Comparison of ENCODE assay signal across 23 cellular contexts in the genomic region with DNA sequence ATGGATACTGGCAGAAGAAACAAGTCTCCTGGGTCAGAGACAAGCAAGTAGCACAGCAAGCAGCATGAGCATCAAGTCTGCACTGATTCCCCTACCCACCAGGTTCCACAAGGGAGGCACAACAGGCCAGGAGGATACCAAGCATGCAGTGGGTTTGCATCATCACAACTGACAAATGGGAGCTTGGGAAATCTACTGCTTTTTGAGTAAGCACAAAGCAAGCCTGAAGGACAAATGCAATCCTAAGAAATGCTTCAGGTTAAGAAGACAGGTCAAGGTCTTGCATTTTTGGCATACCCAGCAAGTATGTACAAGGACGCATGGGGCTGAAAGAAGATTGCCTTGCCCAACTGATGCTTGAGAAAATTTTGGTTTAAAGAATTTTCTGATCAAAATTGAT.
"Had no signal": no experiment of that assay in that cellular context is flagged by ENCODE, and none has a peak within 500 bp of the region (broad histone marks: within the 10 kb centered on the region; RNA-seq: fewer than 3 reads in every experiment).

No MANE protein-coding gene starts in this region.

- H3K4me3 Mint-ChIP-seq: activated CD4-positive, alpha-beta memory T cell treated with anti-CD3 and anti-CD28 coated beads, Interleukin-2, amount 10 ng/mL, durations not matched to agents 7 days and 5 days; activated CD4-positive, alpha-beta T cell treated with anti-CD3 and anti-CD28 coated beads for 36 hours; activated naive CD4-positive, alpha-beta T cell treated with anti-CD3 and anti-CD28 coated beads, Interleukin-2, amount 10 ng/mL, durations not matched to agents 7 days and 5 days; activated naive CD8-positive, alpha-beta T cell treated with anti-CD3 and anti-CD28 coated beads for 36 hours had no signal

- H3K9me3 Mint-ChIP-seq: activated naive CD8-positive, alpha-beta T cell treated with anti-CD3 and anti-CD28 coated beads for 36 hours; activated T-helper 2 cell treated with anti-CD3 and anti-CD28 coated beads, Interferon-gamma antibody, Interleukin-2, Interleukin-4, amounts not matched to agents 10 μg/mL and 5 μg/mL and 100 μg/mL, durations not matched to agents 14 hours and 24 hours and 36 hours had no signal

- ATAC-seq: activated CD4-positive, alpha-beta T cell treated with anti-CD3 and anti-CD28 coated beads for 36 hours had no signal

- DNase-seq: activated CD4-positive, alpha-beta memory T cell treated with anti-CD3 and anti-CD28 coated beads, Interleukin-2, amount 10 ng/mL, durations not matched to agents 7 days and 5 days; activated CD4-positive, alpha-beta T cell treated with anti-CD3 and anti-CD28 coated beads for 36 hours; activated CD4-positive, alpha-beta T cell treated with anti-CD3 and anti-CD28 coated beads, Interleukin-2, amount 50 U/mL, for 1 hour; activated gamma-delta T cell treated with Interleukin-2 at 50 U/mL for 16 hours; activated naive CD4-positive, alpha-beta T cell treated with anti-CD3 and anti-CD28 coated beads, Interleukin-2, amount 10 ng/mL, durations not matched to agents 7 days and 5 days; activated naive CD8-positive, alpha-beta T cell treated with anti-CD3 and anti-CD28 coated beads for 36 hours; activated T-cell treated with anti-CD3 and anti-CD28 coated beads for 4 hours; activated T-cell treated with anti-CD3 and anti-CD28 coated beads, Interleukin-2, amount 50 U/mL, for 48 hours; anterior cingulate cortex; KG1; NCI-H1092; NCI-H1417; NCI-H1930; NCI-H2107; NCI-H2171 treated with DMSO at 0.1 percent for 48 hours; NCI-H226; NCI-H526; NCI-H82; SIG-M5; T-helper 2 cell; T1000 had no signal

- H3K36me3 Mint-ChIP-seq: activated naive CD4-positive, alpha-beta T cell treated with anti-CD3 and anti-CD28 coated beads, Interleukin-2, amount 10 ng/mL, durations not matched to agents 7 days and 5 days; activated naive CD8-positive, alpha-beta T cell treated with anti-CD3 and anti-CD28 coated beads for 36 hours had no signal

- H3K27ac Mint-ChIP-seq: activated CD4-positive, alpha-beta memory T cell treated with anti-CD3 and anti-CD28 coated beads, Interleukin-2, amount 10 ng/mL, durations not matched to agents 7 days and 5 days; activated CD4-positive, alpha-beta T cell treated with anti-CD3 and anti-CD28 coated beads for 36 hours; activated naive CD4-positive, alpha-beta T cell treated with anti-CD3 and anti-CD28 coated beads, Interleukin-2, amount 10 ng/mL, durations not matched to agents 7 days and 5 days; activated naive CD8-positive, alpha-beta T cell treated with anti-CD3 and anti-CD28 coated beads for 36 hours; activated T-helper 2 cell treated with anti-CD3 and anti-CD28 coated beads, Interferon-gamma antibody, Interleukin-2, Interleukin-4, amounts not matched to agents 10 μg/mL and 5 μg/mL and 100 μg/mL, durations not matched to agents 14 hours and 24 hours and 36 hours had no signal

- H3K27me3 Mint-ChIP-seq: activated CD4-positive, alpha-beta memory T cell treated with anti-CD3 and anti-CD28 coated beads, Interleukin-2, amount 10 ng/mL, durations not matched to agents 7 days and 5 days; activated CD4-positive, alpha-beta T cell treated with anti-CD3 and anti-CD28 coated beads for 36 hours; activated naive CD4-positive, alpha-beta T cell treated with anti-CD3 and anti-CD28 coated beads, Interleukin-2, amount 10 ng/mL, durations not matched to agents 7 days and 5 days; activated naive CD8-positive, alpha-beta T cell treated with anti-CD3 and anti-CD28 coated beads for 36 hours had no signal

- H3K27ac ChIP-seq: VCaP had no signal

- H3K4me1 Mint-ChIP-seq: activated CD4-positive, alpha-beta memory T cell treated with anti-CD3 and anti-CD28 coated beads, Interleukin-2, amount 10 ng/mL, durations not matched to agents 7 days and 5 days; activated CD4-positive, alpha-beta T cell treated with anti-CD3 and anti-CD28 coated beads for 36 hours; activated naive CD4-positive, alpha-beta T cell treated with anti-CD3 and anti-CD28 coated beads, Interleukin-2, amount 10 ng/mL, durations not matched to agents 7 days and 5 days; activated naive CD8-positive, alpha-beta T cell treated with anti-CD3 and anti-CD28 coated beads for 36 hours had no signal
